Comparison of ENCODE assay signal across 8 cellular contexts in genomic region chr15:63188937-63189871, GRCh38. TPM values are rescaled to one million over a fixed set of nuclear protein-coding genes. Genes with fewer than 3 reads are reported as not detected.
DNase-seq lines count a peak whose midpoint lies in the region; ATAC-seq and TF ChIP-seq lines count a peak whose summit lies in the region.

TSS of gene RAB8B (plus strand) at chr15:63189606. CDS start at chr15:63189625, 19 bp downstream.

- ATAC-seq in GM18907 (IDR thresholded peaks at IDR 0.05; ENCODE audit: unreplicated experiment) (peak; percentile 75), HG03159 (IDR thresholded peaks at IDR 0.05; ENCODE audit: unreplicated experiment) (peak; percentile 75), activated B cell treated with CpG ODN at 0.5 μM for 24 hours (ENCODE audit: low read depth) (peak; percentile 83)

- 1% methylated on average over 37 of the region's 77 CpGs for WGBS in smooth muscle cell (ENCODE audit: low lambda C conversion rate)

- peak within 1 kb of the TSS; percentile 95 for H3K27ac Mint-ChIP-seq in activated B cell treated with CpG ODN at 0.5 μM for 24 hours

- peaks cover 17% of the 10 kb centered on the region for H4K20me1 ChIP-seq in smooth muscle cell (ENCODE audit: low read depth)

- peaks cover 34% of the 10 kb centered on the region for H3K4me1 ChIP-seq in smooth muscle cell (ENCODE audit: low read depth)

- no peaks in the 10 kb centered on the region for H3F3A ChIP-seq in smooth muscle cell (ENCODE audit: low read depth)

- H3K9ac ChIP-seq in smooth muscle cell (ENCODE audit: low read depth), result peak within 1 kb of the TSS; percentile 73

- H3K79me2 ChIP-seq in smooth muscle cell (ENCODE audit: low read depth), result peaks cover 33% of the 10 kb centered on the region

- TF ChIP-seq CTCF in activated B cell treated with CpG ODN at 0.5 μM for 24 hours (IDR thresholded peaks at IDR 0.05) (no peak), cardiac fibroblast (IDR thresholded peaks at IDR 0.05; ENCODE audit: low read depth, low read length) (no peak), smooth muscle cell (IDR thresholded peaks at IDR 0.05; ENCODE audit: borderline replicate concordance, insufficient read depth, poor library complexity, severe bottlenecking) (no peak)

- intact Hi-C loops in activated B cell treated with CpG ODN at 0.5 μM for 24 hours (cut with micrococcal nuclease), result loop anchor here (1.0 to 2.0 kb wide), 6 partner anchors 32 to 315 kb away; partner anchors contain the start of genes APH1B, LACTB, RPS27L and USP3

- no peaks in the 10 kb centered on the region for H3K27me3 ChIP-seq in smooth muscle cell (ENCODE audit: low read depth)

- H2AFZ ChIP-seq in smooth muscle cell (ENCODE audit: low read depth), result peak within 1 kb of the TSS; percentile 84

- H3K9me3 Mint-ChIP-seq in activated B cell treated with CpG ODN at 0.5 μM for 24 hours, result no peaks in the 10 kb centered on the region

- H3K4me1 Mint-ChIP-seq in activated B cell treated with CpG ODN at 0.5 μM for 24 hours, result peaks cover 57% of the 10 kb centered on the region

- peak within 1 kb of the TSS; percentile 93 for H3K4me2 ChIP-seq in smooth muscle cell

- H3K36me3 Mint-ChIP-seq in activated B cell treated with CpG ODN at 0.5 μM for 24 hours (ENCODE audit: low read depth), result peaks cover 22% of the 10 kb centered on the region

- DNase-seq in AG08396 (ENCODE audit: low spot score) (peak; percentile 95), NCI-H226 (peak; percentile 95), activated B cell treated with CpG ODN at 0.5 μM for 24 hours (peak; percentile 93), cardiac fibroblast (ENCODE audit: low read depth in 2 of 2) (peak; percentile 96 to 98), iPS-NIHi7 (ENCODE audit: extremely low spot score) (peak; percentile 97), smooth muscle cell (lab: John Stamatoyannopoulos, UW; ENCODE audit: unreplicated experiment) (peak; percentile 95)

- H3K4me3 Mint-ChIP-seq in activated B cell treated with CpG ODN at 0.5 μM for 24 hours, result peak within 1 kb of the TSS; percentile 96

- no peaks in the 10 kb centered on the region for H3K36me3 ChIP-seq in smooth muscle cell (ENCODE audit: low read depth)

- POLR2A ChIA-PET in activated B cell treated with CpG ODN at 0.5 μM for 24 hours (lab: Charles Lee), result interaction anchor here (0.6 to 2.0 kb wide), 11 partner anchors 9 to 173 kb away, joined by 3 to 23 read pairs (median 4); partner anchors contain the start of genes APH1B and RPS27L

- H3K27me3 Mint-ChIP-seq in activated B cell treated with CpG ODN at 0.5 μM for 24 hours, result no peaks in the 10 kb centered on the region

- H3K9me3 ChIP-seq in smooth muscle cell (replicated peaks; ENCODE audit: low read depth), result no peaks in the 10 kb centered on the region

- H3K27ac ChIP-seq in smooth muscle cell (ENCODE audit: low read depth), result no peak within 1 kb of the TSS

- CTCF ChIA-PET in activated B cell treated with CpG ODN at 0.5 μM for 24 hours (lab: Charles Lee), result interaction anchor here (0.8 kb wide), 1 partner anchor 32 kb away, joined by 3 read pairs; the partner anchor contains the start of gene RPS27L

- H3K4me3 ChIP-seq in cardiac fibroblast (replicated peaks in 1 of 2; ENCODE audit: low read depth in 2 of 2, low read length in 2 of 2), result peak within 1 kb of the TSS; percentile 89
- H3K4me3 ChIP-seq in smooth muscle cell, result peak within 1 kb of the TSS; percentile 94

RNA-seq across cellular contexts. Expression of gene RAB8B, which starts in this region (rescaled TPM):
- 93.1 and 94.4 TPM in 2 replicates for total RNA-seq in activated B cell treated with CpG ODN at 0.5 μM for 24 hours
- 34.7 and 42.2 TPM in 2 replicates for total RNA-seq in smooth muscle cell
- polyA plus RNA-seq in smooth muscle cell, result 10.7 and 11.5 TPM in 2 replicates
